1 cellular context compared by ENCODE assay signal in the genomic region with DNA sequence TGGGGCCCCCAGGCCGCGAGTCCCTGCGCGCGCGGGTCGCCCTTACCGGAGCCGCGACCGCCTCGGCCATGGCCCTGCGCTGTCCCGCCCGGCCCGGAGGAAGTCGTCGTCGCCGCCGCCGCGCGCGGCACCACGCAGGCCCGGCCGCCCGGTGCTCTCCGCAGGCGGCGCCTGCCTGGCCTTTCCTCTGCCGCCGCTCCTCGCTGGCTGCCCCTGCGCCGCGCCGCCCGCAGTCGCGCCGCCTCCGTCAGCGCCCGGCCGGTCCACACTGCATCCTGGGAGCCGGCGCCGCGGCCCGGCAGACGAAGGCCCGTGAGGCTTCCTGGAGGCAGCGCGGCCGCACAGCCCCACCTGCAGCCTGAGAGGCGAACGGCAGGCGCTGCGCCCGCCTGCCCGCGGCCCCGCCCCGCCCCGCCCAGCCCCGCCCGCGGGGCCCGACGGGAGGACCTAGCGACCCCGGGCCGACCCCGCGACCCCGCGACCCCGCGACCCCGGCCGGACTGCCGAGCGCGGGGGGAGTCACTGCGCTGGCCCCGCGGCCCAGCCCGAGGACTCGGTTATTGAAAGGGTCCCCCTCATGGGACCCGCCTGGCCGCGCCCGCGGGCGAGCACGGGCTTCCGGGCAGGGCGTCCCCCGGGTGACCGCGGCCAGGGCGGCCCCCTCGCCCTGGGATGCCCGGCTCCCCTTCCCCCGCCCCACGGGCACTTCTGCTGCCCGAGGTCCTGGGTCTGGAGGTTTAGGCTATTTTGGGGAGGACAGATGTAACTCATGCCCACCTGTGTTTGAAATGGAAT.
TF ChIP-seq lines count a peak whose summit lies in the region.

A gene (minus strand): TSS at position 343 of the 795 bp plus-strand sequence. CDS start 273 bp downstream, at position 70.

TF ChIP-seq in HEK293, 187 proteins besides CTCF, POLR2A, EP300 and RAD21 (continued from another document):
- TF ChIP-seq, protein P1, sequence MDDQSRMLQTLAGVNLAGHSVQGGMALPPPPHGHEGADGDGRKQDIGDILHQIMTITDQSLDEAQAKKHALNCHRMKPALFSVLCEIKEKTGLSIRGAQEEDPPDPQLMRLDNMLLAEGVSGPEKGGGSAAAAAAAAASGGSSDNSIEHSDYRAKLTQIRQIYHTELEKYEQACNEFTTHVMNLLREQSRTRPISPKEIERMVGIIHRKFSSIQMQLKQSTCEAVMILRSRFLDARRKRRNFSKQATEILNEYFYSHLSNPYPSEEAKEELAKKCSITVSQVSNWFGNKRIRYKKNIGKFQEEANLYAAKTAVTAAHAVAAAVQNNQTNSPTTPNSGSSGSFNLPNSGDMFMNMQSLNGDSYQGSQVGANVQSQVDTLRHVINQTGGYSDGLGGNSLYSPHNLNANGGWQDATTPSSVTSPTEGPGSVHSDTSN (CRISPR knock-in tag; IDR thresholded peaks at IDR 0.05) = peak; percentile 63; the same call in 1 of the 2 replicates
- TF ChIP-seq ZNF549 (tag by site-specific recombination; IDR thresholded peaks at IDR 0.05) = no peak
- TF ChIP-seq ZSCAN30 (tag by site-specific recombination; IDR thresholded peaks at IDR 0.05) = peak; percentile 34; the same call in 1 of the 2 replicates
- 0 out of 2 replicates have a peak, but pooled peaks have one; percentile 13 for TF ChIP-seq ZNF677 (tag by site-specific recombination; IDR thresholded peaks at IDR 0.05)
- TF ChIP-seq, protein P2, sequence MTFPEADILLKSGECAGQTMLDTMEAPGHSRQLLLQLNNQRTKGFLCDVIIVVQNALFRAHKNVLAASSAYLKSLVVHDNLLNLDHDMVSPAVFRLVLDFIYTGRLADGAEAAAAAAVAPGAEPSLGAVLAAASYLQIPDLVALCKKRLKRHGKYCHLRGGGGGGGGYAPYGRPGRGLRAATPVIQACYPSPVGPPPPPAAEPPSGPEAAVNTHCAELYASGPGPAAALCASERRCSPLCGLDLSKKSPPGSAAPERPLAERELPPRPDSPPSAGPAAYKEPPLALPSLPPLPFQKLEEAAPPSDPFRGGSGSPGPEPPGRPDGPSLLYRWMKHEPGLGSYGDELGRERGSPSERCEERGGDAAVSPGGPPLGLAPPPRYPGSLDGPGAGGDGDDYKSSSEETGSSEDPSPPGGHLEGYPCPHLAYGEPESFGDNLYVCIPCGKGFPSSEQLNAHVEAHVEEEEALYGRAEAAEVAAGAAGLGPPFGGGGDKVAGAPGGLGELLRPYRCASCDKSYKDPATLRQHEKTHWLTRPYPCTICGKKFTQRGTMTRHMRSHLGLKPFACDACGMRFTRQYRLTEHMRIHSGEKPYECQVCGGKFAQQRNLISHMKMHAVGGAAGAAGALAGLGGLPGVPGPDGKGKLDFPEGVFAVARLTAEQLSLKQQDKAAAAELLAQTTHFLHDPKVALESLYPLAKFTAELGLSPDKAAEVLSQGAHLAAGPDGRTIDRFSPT (tag by site-specific recombination; IDR thresholded peaks at IDR 0.05) = no peak
- TF ChIP-seq ZNF202 (tag by site-specific recombination; IDR thresholded peaks at IDR 0.05; ENCODE audit: borderline replicate concordance) = no peak
- peak; percentile 73 for TF ChIP-seq ZNF660 (tag by site-specific recombination; IDR thresholded peaks at IDR 0.05)
- TF ChIP-seq ZNF843 (tag by site-specific recombination; IDR thresholded peaks at IDR 0.05) = no peak
- TF ChIP-seq, protein P3, sequence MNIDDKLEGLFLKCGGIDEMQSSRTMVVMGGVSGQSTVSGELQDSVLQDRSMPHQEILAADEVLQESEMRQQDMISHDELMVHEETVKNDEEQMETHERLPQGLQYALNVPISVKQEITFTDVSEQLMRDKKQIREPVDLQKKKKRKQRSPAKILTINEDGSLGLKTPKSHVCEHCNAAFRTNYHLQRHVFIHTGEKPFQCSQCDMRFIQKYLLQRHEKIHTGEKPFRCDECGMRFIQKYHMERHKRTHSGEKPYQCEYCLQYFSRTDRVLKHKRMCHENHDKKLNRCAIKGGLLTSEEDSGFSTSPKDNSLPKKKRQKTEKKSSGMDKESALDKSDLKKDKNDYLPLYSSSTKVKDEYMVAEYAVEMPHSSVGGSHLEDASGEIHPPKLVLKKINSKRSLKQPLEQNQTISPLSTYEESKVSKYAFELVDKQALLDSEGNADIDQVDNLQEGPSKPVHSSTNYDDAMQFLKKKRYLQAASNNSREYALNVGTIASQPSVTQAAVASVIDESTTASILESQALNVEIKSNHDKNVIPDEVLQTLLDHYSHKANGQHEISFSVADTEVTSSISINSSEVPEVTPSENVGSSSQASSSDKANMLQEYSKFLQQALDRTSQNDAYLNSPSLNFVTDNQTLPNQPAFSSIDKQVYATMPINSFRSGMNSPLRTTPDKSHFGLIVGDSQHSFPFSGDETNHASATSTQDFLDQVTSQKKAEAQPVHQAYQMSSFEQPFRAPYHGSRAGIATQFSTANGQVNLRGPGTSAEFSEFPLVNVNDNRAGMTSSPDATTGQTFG (tag by site-specific recombination; IDR thresholded peaks at IDR 0.05; ENCODE audit: borderline replicate concordance) = no peak
- no peak for TF ChIP-seq ZNF112 (tag by site-specific recombination; IDR thresholded peaks at IDR 0.05)
TF ChIP-seq in HEK293: peak in this region for 7.
